ENCODE assay signal across 17 cellular contexts in the genomic region with DNA sequence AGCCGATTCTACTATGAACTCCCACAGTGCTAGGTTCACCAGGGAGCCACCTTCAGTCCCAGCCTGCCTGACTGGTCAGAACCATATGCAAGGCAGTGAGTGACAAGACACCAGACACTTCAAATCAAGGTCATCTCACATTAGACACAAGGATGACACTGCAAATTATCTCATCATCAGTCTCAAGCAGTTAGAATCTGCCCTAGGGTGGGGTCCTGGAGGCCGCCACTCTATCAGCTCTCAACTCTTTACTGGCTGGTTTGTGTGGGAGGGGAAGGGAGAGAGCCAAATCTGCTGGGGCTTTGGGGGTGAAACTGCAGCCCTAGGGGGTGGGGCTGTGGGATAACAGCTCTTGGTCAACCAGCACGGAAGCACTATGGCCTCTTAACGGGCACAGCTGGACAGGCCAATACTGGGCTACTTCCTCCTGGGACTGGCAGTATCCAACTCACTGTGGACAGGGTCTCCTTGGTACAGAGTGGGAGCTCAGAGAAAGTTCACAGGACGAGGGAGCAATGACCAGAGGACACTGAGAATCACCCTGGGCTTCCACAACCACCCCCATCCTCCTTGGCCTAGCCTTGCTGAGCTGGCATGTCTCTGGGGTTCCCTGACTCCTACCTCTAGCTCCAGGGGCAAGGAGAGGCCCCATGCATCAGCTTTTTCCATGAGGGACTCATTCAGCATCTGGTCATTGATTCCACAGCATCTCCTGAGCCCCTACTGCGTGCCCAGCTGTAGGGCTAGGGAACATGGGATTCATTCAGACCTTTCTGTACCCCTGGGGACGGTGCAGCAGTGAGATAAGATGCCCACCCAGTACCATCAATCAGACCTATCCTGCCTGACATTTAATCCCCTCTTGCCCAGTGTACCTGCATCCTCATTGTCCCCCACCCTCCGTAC. TPM values are rescaled to one million over a fixed set of nuclear protein-coding genes. Genes with fewer than 3 reads are reported as not detected.
A peak's percentile ranks its signal among the peaks of the same experiment; 100 is the strongest.
DNase-seq lines count a peak whose midpoint lies in the region; ATAC-seq and TF ChIP-seq lines count a peak whose summit lies in the region.
"Had no signal": no experiment of that assay in that cellular context is flagged by ENCODE, and none has a peak within 500 bp of the region (broad histone marks: within the 10 kb centered on the region; RNA-seq: fewer than 3 reads in every experiment).

No MANE protein-coding gene starts in this region.

- peak; percentile 40 for DNase-seq in activated CD8-positive, alpha-beta memory T cell treated with anti-CD3 and anti-CD28 coated beads, Interleukin-2, amount 10 ng/mL, durations not matched to agents 7 days and 5 days
- DNase-seq in activated CD8-positive, alpha-beta memory T cell treated with anti-CD3 and anti-CD28 coated beads for 24 hours = no peak
- peak; percentile 12 for DNase-seq in activated CD8-positive, alpha-beta memory T cell treated with anti-CD3 and anti-CD28 coated beads, Interleukin-2, amount 50 U/mL, for 4 hours
- peak in 2 of 3 donors; percentile 18 to 45 for DNase-seq in right lobe of liver
- DNase-seq in spleen = peak; percentile 75
- DNase-seq in cerebellar cortex (ENCODE audit: low spot score) = no peak
- DNase-seq in KBM-7 = no peak
- no peak for DNase-seq in NCI-H524 treated with DMSO at 0.1 percent for 48 hours (lab: John Stamatoyannopoulos, UW)
- DNase-seq: amygdala, NCI-H1048, NCI-H226, PC-3, small intestine had no signal

- H3K9me3 ChIP-seq in right lobe of liver (no peaks in the 10 kb centered on the region), spleen (no peaks in the 10 kb centered on the region)
- H3K9me3 ChIP-seq: Caco-2, tibial artery had no signal

- H3K36me3 ChIP-seq in right lobe of liver = no peaks in the 10 kb centered on the region
- no peaks in the 10 kb centered on the region for H3K36me3 ChIP-seq in spleen
- H3K36me3 ChIP-seq: tibial artery had no signal

- TF ChIP-seq POLR2A in right lobe of liver (IDR thresholded peaks at IDR 0.05) = no peak
- TF ChIP-seq POLR2A in spleen (IDR thresholded peaks at IDR 0.05) = no peak

- peaks cover 4 to 7% of the 10 kb centered on the region in 2 donors for H3K27me3 ChIP-seq in right lobe of liver
- peaks cover 6 to 43% (median 18%) of the 10 kb centered on the region in 7 donors for H3K27me3 ChIP-seq in spleen (replicated peaks in 1 of 7)

- H3K9me3 Mint-ChIP-seq in activated CD8-positive, alpha-beta memory T cell treated with anti-CD3 and anti-CD28 coated beads, Interleukin-2, amount 10 ng/mL, durations not matched to agents 7 days and 5 days (ENCODE audit: low read depth) = no peaks in the 10 kb centered on the region

- H3K4me1 ChIP-seq in right lobe of liver (peaks cover 0 to under 1% (median 0%) of the 10 kb centered on the region in 4 donors), spleen (peaks cover 0 to 7% (median 5%) of the 10 kb centered on the region in 6 donors)

- CTCF ChIA-PET in activated CD8-positive, alpha-beta memory T cell treated with anti-CD3 and anti-CD28 coated beads, Interleukin-2, amount 10 ng/mL, durations not matched to agents 7 days and 5 days (lab: Charles Lee) = no interaction called here

- TF ChIP-seq CTCF in right lobe of liver (IDR thresholded peaks at IDR 0.05) (no peak), spleen (IDR thresholded peaks at IDR 0.05 in 8 of 11, conservative IDR thresholded peaks at IDR 0.05 in 3 of 11) (no peak)

- in situ Hi-C loops in KBM-7 (cut with MboI; ENCODE audit: low pct_unique_long_range_greater_than_20kb, low sequenced_read_pairs) = no loop called here

- 78% methylated on average over 6 of the region's 8 CpGs for WGBS in right lobe of liver (ENCODE audit: insufficient coverage, low coverage, low lambda C conversion rate, missing lambda C conversion rate)
- 64 to 77% (median 72%) methylated on average over 8 of the region's 8 CpGs for WGBS in spleen, 5 donors

- intact Hi-C loops in right lobe of liver (cut with DNase I) = no loop called here
- intact Hi-C loops in spleen (cut with DNase I; ENCODE audit: low total_unique reads) = no loop called here

- H3K4me3 ChIP-seq in right lobe of liver (no peak overlapping the region), spleen (no peak overlapping the region)
- H3K4me3 ChIP-seq: tibial artery had no signal

- no peak overlapping the region for H3K27ac Mint-ChIP-seq in activated CD8-positive, alpha-beta memory T cell treated with anti-CD3 and anti-CD28 coated beads, Interleukin-2, amount 10 ng/mL, durations not matched to agents 7 days and 5 days

- no peak overlapping the region for H3K27ac ChIP-seq in right lobe of liver
- no peak overlapping the region for H3K27ac ChIP-seq in spleen
- H3K27ac ChIP-seq: tibial artery had no signal

- H3K27me3 Mint-ChIP-seq in activated CD8-positive, alpha-beta memory T cell treated with anti-CD3 and anti-CD28 coated beads, Interleukin-2, amount 10 ng/mL, durations not matched to agents 7 days and 5 days = no peaks in the 10 kb centered on the region

- no peak overlapping the region for H3K4me3 Mint-ChIP-seq in activated CD8-positive, alpha-beta memory T cell treated with anti-CD3 and anti-CD28 coated beads, Interleukin-2, amount 10 ng/mL, durations not matched to agents 7 days and 5 days

- H3K36me3 Mint-ChIP-seq in activated CD8-positive, alpha-beta memory T cell treated with anti-CD3 and anti-CD28 coated beads, Interleukin-2, amount 10 ng/mL, durations not matched to agents 7 days and 5 days = no peaks in the 10 kb centered on the region

- H3K4me1 Mint-ChIP-seq in activated CD8-positive, alpha-beta memory T cell treated with anti-CD3 and anti-CD28 coated beads, Interleukin-2, amount 10 ng/mL, durations not matched to agents 7 days and 5 days = no peaks in the 10 kb centered on the region

- ATAC-seq in activated CD8-positive, alpha-beta memory T cell treated with anti-CD3 and anti-CD28 coated beads, Interleukin-2, amount 10 ng/mL, durations not matched to agents 7 days and 5 days = no peak
- ATAC-seq in right lobe of liver = no peak
- ATAC-seq: PC-3 had no signal

RNA-seq across cellular contexts. Expression of gene GPRIN2, which starts 5.4 kb away (rescaled TPM):
- total RNA-seq in activated CD8-positive, alpha-beta memory T cell treated with anti-CD3 and anti-CD28 coated beads, Interleukin-2, amount 10 ng/mL, durations not matched to agents 7 days and 5 days = not detected
- under 1 TPM; 0.19 to 0.84 (median 0.32) TPM for total RNA-seq in right lobe of liver
- not detected for total RNA-seq in spleen
- not detected for polyA plus RNA-seq in spleen
- total RNA-seq: A673, myocyte had no signal

RNA-seq across cellular contexts. Expression of gene SYT15, which starts 27.9 kb away (rescaled TPM):
- total RNA-seq in activated CD8-positive, alpha-beta memory T cell treated with anti-CD3 and anti-CD28 coated beads, Interleukin-2, amount 10 ng/mL, durations not matched to agents 7 days and 5 days = 1 to 10 TPM in 1 of 2 experiments, under 1 TPM in 1; 0.33 to 1.5 TPM
- total RNA-seq in right lobe of liver = 1 to 10 TPM in 2 of 6 experiments, under 1 TPM in 4; 0.43 to 1.3 (median 0.82) TPM
- total RNA-seq in spleen = 1 to 10 TPM in 6 of 7 donors, under 1 TPM in 1; 0.92 to 8.4 (median 3.2) TPM
- 1 to 10 TPM in 2 of 3 donors, under 1 TPM in 1; 0.20 to 1.5 (median 1.0) TPM for polyA plus RNA-seq in spleen
- total RNA-seq: PC-3 had no signal

Comparison
In these comparisons a context has a peak if more than half of its experiments do, and no peak if none do; other contexts are left out.
1. DNase-seq: peak in activated CD8-positive, alpha-beta memory T cell treated with anti-CD3 and anti-CD28 coated beads, Interleukin-2, amount 10 ng/mL, durations not matched to agents 7 days and 5 days (single experiment), activated CD8-positive, alpha-beta memory T cell treated with anti-CD3 and anti-CD28 coated beads, Interleukin-2, amount 50 U/mL, for 4 hours (single experiment), right lobe of liver (2 of 3) and spleen (single experiment); none in activated CD8-positive, alpha-beta memory T cell treated with anti-CD3 and anti-CD28 coated beads for 24 hours (single experiment), cerebellar cortex (single experiment), KBM-7 (single experiment) and NCI-H524 treated with DMSO at 0.1 percent for 48 hours (single experiment).